1 cellular context compared by ENCODE assay signal in the genomic region with DNA sequence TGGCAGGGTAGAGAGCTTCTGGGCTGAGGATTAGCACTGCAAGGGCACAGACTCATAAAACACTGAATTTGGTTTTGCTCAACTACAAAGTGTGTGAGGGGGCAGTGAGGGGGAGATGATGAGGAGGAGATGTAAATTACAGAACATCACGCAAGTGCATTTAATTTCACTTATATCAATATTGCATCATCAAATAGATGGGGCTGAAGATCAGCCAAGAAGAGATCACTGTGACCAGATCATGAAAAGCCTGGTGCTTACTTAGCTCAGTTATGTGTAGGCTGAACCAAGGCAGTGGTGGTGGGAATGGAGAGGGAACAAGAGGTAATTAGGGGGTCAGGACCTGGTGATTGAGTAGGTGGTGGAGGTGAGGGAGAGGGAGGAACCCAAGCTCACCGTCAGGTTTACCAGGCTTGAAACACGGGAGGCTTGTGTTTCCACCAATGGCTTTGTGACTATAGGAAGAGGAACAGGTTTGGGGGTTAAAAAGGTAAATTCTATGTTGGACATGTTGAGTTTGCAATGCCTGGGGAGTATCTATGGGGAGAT.
TF ChIP-seq lines count a peak whose summit lies in the region.

No MANE protein-coding gene starts in this region.

TF ChIP-seq in HEK293, 187 proteins besides CTCF, POLR2A, EP300 and RAD21 (continued from another document):
- TF ChIP-seq ZNF558 (tag by site-specific recombination; IDR thresholded peaks at IDR 0.05) (no peak), ZNF221 (tag by site-specific recombination; IDR thresholded peaks at IDR 0.05; ENCODE audit: borderline replicate concordance) (no peak), ZNF571 (tag by site-specific recombination; IDR thresholded peaks at IDR 0.05) (no peak), ZFHX2 (tag by site-specific recombination; conservative IDR thresholded peaks at IDR 0.05) (peak; percentile 91), ZNF350 (tag by site-specific recombination; IDR thresholded peaks at IDR 0.05) (no peak), ZNF76 (tag by site-specific recombination; IDR thresholded peaks at IDR 0.05; ENCODE audit: borderline replicate concordance, low read depth) (no peak)
- TF ChIP-seq, protein P1, sequence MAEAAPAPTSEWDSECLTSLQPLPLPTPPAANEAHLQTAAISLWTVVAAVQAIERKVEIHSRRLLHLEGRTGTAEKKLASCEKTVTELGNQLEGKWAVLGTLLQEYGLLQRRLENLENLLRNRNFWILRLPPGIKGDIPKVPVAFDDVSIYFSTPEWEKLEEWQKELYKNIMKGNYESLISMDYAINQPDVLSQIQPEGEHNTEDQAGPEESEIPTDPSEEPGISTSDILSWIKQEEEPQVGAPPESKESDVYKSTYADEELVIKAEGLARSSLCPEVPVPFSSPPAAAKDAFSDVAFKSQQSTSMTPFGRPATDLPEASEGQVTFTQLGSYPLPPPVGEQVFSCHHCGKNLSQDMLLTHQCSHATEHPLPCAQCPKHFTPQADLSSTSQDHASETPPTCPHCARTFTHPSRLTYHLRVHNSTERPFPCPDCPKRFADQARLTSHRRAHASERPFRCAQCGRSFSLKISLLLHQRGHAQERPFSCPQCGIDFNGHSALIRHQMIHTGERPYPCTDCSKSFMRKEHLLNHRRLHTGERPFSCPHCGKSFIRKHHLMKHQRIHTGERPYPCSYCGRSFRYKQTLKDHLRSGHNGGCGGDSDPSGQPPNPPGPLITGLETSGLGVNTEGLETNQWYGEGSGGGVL (tag by site-specific recombination; IDR thresholded peaks at IDR 0.05): peak; percentile 73
- TF ChIP-seq, protein P2, sequence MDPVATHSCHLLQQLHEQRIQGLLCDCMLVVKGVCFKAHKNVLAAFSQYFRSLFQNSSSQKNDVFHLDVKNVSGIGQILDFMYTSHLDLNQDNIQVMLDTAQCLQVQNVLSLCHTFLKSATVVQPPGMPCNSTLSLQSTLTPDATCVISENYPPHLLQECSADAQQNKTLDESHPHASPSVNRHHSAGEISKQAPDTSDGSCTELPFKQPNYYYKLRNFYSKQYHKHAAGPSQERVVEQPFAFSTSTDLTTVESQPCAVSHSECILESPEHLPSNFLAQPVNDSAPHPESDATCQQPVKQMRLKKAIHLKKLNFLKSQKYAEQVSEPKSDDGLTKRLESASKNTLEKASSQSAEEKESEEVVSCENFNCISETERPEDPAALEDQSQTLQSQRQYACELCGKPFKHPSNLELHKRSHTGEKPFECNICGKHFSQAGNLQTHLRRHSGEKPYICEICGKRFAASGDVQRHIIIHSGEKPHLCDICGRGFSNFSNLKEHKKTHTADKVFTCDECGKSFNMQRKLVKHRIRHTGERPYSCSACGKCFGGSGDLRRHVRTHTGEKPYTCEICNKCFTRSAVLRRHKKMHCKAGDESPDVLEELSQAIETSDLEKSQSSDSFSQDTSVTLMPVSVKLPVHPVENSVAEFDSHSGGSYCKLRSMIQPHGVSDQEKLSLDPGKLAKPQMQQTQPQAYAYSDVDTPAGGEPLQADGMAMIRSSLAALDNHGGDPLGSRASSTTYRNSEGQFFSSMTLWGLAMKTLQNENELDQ (tag by site-specific recombination; IDR thresholded peaks at IDR 0.05; ENCODE audit: low read depth): no peak
